18 cellular contexts compared by ENCODE assay signal in the genomic region with DNA sequence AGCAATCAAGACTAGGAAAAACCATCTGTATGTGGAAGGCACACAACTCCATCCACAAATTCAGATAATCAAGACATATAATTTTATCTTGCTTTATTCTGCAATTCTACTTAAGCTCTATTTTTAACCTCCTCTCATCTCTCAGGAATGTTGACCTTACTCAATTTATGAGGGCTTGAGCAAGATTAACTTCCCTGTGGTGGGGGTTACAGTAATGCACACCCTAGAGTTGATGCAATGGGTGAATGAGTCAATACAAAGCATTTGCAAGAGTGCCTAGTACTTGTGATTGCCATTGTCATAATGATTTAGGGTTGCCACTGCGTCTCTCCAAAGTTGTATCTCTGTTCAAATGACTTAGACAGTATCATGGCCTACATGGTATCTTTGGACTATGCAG.
DNase-seq lines count a peak whose midpoint lies in the region; ATAC-seq and TF ChIP-seq lines count a peak whose summit lies in the region.
"Had no signal": no experiment of that assay in that cellular context is flagged by ENCODE, and none has a peak within 500 bp of the region (broad histone marks: within the 10 kb centered on the region; RNA-seq: fewer than 3 reads in every experiment).

No MANE protein-coding gene starts in this region.

- H3K4me1 ChIP-seq in lower lobe of right lung = peaks cover 4% of the 10 kb centered on the region

- H3K4me3 ChIP-seq in astrocyte of the cerebellum (ENCODE audit: low read depth, low read length) (no peak overlapping the region), lower lobe of right lung (no peak overlapping the region)
- H3K4me3 ChIP-seq: skin epidermis had no signal

- H3K27ac Mint-ChIP-seq in T-helper 2 cell treated with Interferon-gamma antibody and Interleukin-4, amounts not matched to agents 5 μg/mL and 100 μg/mL, for 36 hours = no peak overlapping the region
- no peak overlapping the region for H3K27ac Mint-ChIP-seq in activated naive CD4-positive, alpha-beta T cell treated with anti-CD3 and anti-CD28 coated beads, Interleukin-2, amount 50 U/mL, for 72 hours
- H3K27ac Mint-ChIP-seq: activated T-helper 2 cell treated with anti-CD3 and anti-CD28 coated beads, Interferon-gamma antibody, Interleukin-2, Interleukin-4, amounts not matched to agents 10 μg/mL and 5 μg/mL and 100 μg/mL, durations not matched to agents 14 hours and 24 hours and 36 hours; B cell; naive thymus-derived CD4-positive, alpha-beta T cell had no signal

- peak; percentile 81 for DNase-seq in AG09319 (ENCODE audit: extremely low read depth, low read depth)
- DNase-seq in M059J (ENCODE audit: low read depth) = peak; percentile 87
- DNase-seq in astrocyte of the cerebellum (ENCODE audit: low read depth) = peak; percentile 64
- DNase-seq in lower lobe of right lung = no peak
- DNase-seq in T-helper 2 cell treated with Interferon-gamma antibody and Interleukin-4, amounts not matched to agents 5 μg/mL and 100 μg/mL, for 36 hours (ENCODE audit: low spot score) = no peak
- DNase-seq in activated naive CD4-positive, alpha-beta T cell treated with anti-CD3 and anti-CD28 coated beads, Interleukin-2, amount 50 U/mL, for 72 hours (ENCODE audit: low spot score in 2 of 2) = no peak
- DNase-seq in dedifferentiated amniotic fluid mesenchymal stem cell (ENCODE audit: extremely low spot score) = no peak
- no peak for DNase-seq in KBM-7
- DNase-seq: activated CD4-positive, alpha-beta T cell treated with anti-CD3 and anti-CD28 coated beads for 48 hours; cerebellar nuclear complex; GDM1; naive thymus-derived CD4-positive, alpha-beta T cell; NCI-H1092; NCI-H69 had no signal

- H3K36me3 ChIP-seq in lower lobe of right lung = no peaks in the 10 kb centered on the region

- ATAC-seq in lower lobe of right lung = peak; percentile 73 to 79
- no peak for ATAC-seq in activated naive CD4-positive, alpha-beta T cell treated with anti-CD3 and anti-CD28 coated beads, Interleukin-2, amount 50 U/mL, for 72 hours
- ATAC-seq: esophagus mucosa; naive thymus-derived CD4-positive, alpha-beta T cell had no signal

- TF ChIP-seq CTCF in AG09319 (IDR thresholded peaks at IDR 0.05; ENCODE audit: low read depth, low read length) (no peak), astrocyte of the cerebellum (IDR thresholded peaks at IDR 0.05; ENCODE audit: low read depth, low read length, missing control alignments) (no peak), lower lobe of right lung (IDR thresholded peaks at IDR 0.05) (no peak)

- no peak overlapping the region for H3K4me3 Mint-ChIP-seq in T-helper 2 cell treated with Interferon-gamma antibody and Interleukin-4, amounts not matched to agents 5 μg/mL and 100 μg/mL, for 36 hours
- H3K4me3 Mint-ChIP-seq: B cell; naive thymus-derived CD4-positive, alpha-beta T cell had no signal

- H3K36me3 Mint-ChIP-seq in T-helper 2 cell treated with Interferon-gamma antibody and Interleukin-4, amounts not matched to agents 5 μg/mL and 100 μg/mL, for 36 hours (ENCODE audit: low read depth) = no peaks in the 10 kb centered on the region
- H3K36me3 Mint-ChIP-seq in activated naive CD4-positive, alpha-beta T cell treated with anti-CD3 and anti-CD28 coated beads, Interleukin-2, amount 50 U/mL, for 72 hours = no peaks in the 10 kb centered on the region
- H3K36me3 Mint-ChIP-seq: naive thymus-derived CD4-positive, alpha-beta T cell had no signal

- no peaks in the 10 kb centered on the region for H3K9me3 Mint-ChIP-seq in T-helper 2 cell treated with Interferon-gamma antibody and Interleukin-4, amounts not matched to agents 5 μg/mL and 100 μg/mL, for 36 hours
- peaks cover 0 to 8% of the 10 kb centered on the region in 2 donors for H3K9me3 Mint-ChIP-seq in activated naive CD4-positive, alpha-beta T cell treated with anti-CD3 and anti-CD28 coated beads, Interleukin-2, amount 50 U/mL, for 72 hours
- H3K9me3 Mint-ChIP-seq: activated T-helper 2 cell treated with anti-CD3 and anti-CD28 coated beads, Interferon-gamma antibody, Interleukin-2, Interleukin-4, amounts not matched to agents 10 μg/mL and 5 μg/mL and 100 μg/mL, durations not matched to agents 14 hours and 24 hours and 36 hours had no signal

- no peak overlapping the region for H3K27ac ChIP-seq in lower lobe of right lung
- H3K27ac ChIP-seq: skin epidermis had no signal

- H3K9me3 ChIP-seq in lower lobe of right lung = peaks cover 4% of the 10 kb centered on the region

- no peaks in the 10 kb centered on the region for H3K27me3 ChIP-seq in lower lobe of right lung (ENCODE audit: low read depth)

- in situ Hi-C loops in astrocyte of the cerebellum (cut with HindIII; ENCODE audit: low sequenced_read_pairs) = no loop called here
- in situ Hi-C loops in KBM-7 (cut with MboI; ENCODE audit: low pct_unique_long_range_greater_than_20kb, low sequenced_read_pairs) = no loop called here

- H3K4me1 Mint-ChIP-seq in T-helper 2 cell treated with Interferon-gamma antibody and Interleukin-4, amounts not matched to agents 5 μg/mL and 100 μg/mL, for 36 hours (ENCODE audit: low read depth) = no peaks in the 10 kb centered on the region
- H3K4me1 Mint-ChIP-seq: B cell; naive thymus-derived CD4-positive, alpha-beta T cell had no signal

- H3K27me3 Mint-ChIP-seq in T-helper 2 cell treated with Interferon-gamma antibody and Interleukin-4, amounts not matched to agents 5 μg/mL and 100 μg/mL, for 36 hours (ENCODE audit: low read depth) = no peaks in the 10 kb centered on the region
- H3K27me3 Mint-ChIP-seq: B cell; naive thymus-derived CD4-positive, alpha-beta T cell had no signal

- intact Hi-C loops in lower lobe of right lung (cut with DNase I) = no loop called here

Comparison
In these comparisons a context has a peak if more than half of its experiments do, and no peak if none do; other contexts are left out.
1. DNase-seq: peak in AG09319 (single experiment), M059J (single experiment) and astrocyte of the cerebellum (single experiment); none in lower lobe of right lung (single experiment), T-helper 2 cell treated with Interferon-gamma antibody and Interleukin-4, amounts not matched to agents 5 μg/mL and 100 μg/mL, for 36 hours (single experiment), activated naive CD4-positive, alpha-beta T cell treated with anti-CD3 and anti-CD28 coated beads, Interleukin-2, amount 50 U/mL, for 72 hours (0 of 2), dedifferentiated amniotic fluid mesenchymal stem cell (single experiment) and KBM-7 (single experiment).
2. ATAC-seq: peak in lower lobe of right lung (2 of 2); none in activated naive CD4-positive, alpha-beta T cell treated with anti-CD3 and anti-CD28 coated beads, Interleukin-2, amount 50 U/mL, for 72 hours (0 of 2).